ENCODE assay signal across 9 cellular contexts in the genomic region with DNA sequence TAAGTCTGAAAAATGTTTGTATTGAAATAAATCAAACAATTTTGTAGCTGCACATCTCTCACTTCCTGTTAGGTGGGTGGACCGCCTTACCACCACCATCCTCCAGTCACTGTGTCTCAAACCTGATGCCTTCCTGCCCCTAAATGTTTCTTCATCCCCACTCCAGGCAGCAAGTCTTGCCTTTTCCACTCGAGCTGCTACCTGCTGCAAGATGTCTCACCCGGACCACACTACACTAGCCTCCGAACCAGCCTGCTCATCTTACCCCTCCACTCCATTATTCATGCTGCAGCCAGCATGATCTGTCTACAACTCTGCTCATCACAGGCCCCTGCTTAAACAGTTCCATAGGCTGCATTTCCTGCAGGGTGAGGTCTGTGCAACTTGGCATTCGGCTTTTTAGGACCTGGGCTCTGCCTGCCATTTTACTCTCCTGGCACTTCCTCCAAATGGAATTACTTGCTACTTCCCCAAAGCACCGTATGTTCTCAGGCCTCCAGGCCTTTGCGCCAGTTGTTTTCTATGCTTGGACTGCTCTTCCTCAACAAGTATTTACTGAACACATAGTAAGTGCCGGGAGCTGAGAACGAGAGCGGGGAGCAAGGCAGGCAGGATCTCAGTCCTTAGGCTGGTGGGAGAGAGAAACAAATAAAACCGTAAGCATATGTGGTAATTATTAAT. TPM values are rescaled to one million over a fixed set of nuclear protein-coding genes. Genes with fewer than 3 reads are reported as not detected.
A peak's percentile ranks its signal among the peaks of the same experiment; 100 is the strongest.
DNase-seq lines count a peak whose midpoint lies in the region; ATAC-seq and TF ChIP-seq lines count a peak whose summit lies in the region.
"Had no signal": no experiment of that assay in that cellular context is flagged by ENCODE, and none has a peak within 500 bp of the region (broad histone marks: within the 10 kb centered on the region; RNA-seq: fewer than 3 reads in every experiment).

No MANE protein-coding gene starts in this region.

- DNase-seq in Calu3 (no peak), OCI-LY7 (ENCODE audit: low spot score) (no peak), endothelial cell (ENCODE audit: low spot score) (no peak), osteocyte (ENCODE audit: extremely low spot score, unreplicated experiment) (no peak), superior temporal gyrus (ENCODE audit: extremely low spot score) (no peak), kidney glomerular epithelial cell (lab: John Stamatoyannopoulos, UW) (no peak)
- DNase-seq: NCI-H1694 had no signal

- H3K9me3 ChIP-seq in OCI-LY7 (ENCODE audit: low read length) = no peaks in the 10 kb centered on the region

- BruUV-seq in Calu3 (replicated peaks; lab: Mats Ljungman, UMichigan) (TSS peak; percentile 18), OCI-LY7 (replicated peaks; lab: Mats Ljungman, UMichigan) (no TSS peak)

- H3K4me3 Mint-ChIP-seq in Calu3 (ENCODE audit: low read depth, unreplicated experiment) (peak overlapping the region; percentile 58), endothelial cell (ENCODE audit: unreplicated experiment) (peak overlapping the region; percentile 39), osteocyte (ENCODE audit: unreplicated experiment) (peak overlapping the region; percentile 34)

- intact Hi-C loops in Calu3 (cut with micrococcal nuclease; ENCODE audit: unreplicated experiment) (no loop called here), OCI-LY7 (cut with micrococcal nuclease; ENCODE audit: unreplicated experiment) (loop anchor here (5.0 kb wide), 1 partner anchor 103 kb away; no protein-coding TSS in a partner anchor)

- H3K27ac Mint-ChIP-seq in Calu3 (ENCODE audit: unreplicated experiment) = peak overlapping the region; percentile 57
- H3K27ac Mint-ChIP-seq in endothelial cell (ENCODE audit: unreplicated experiment) = peak overlapping the region; percentile 80
- peak overlapping the region; percentile 50 for H3K27ac Mint-ChIP-seq in osteocyte (ENCODE audit: unreplicated experiment)

- POLR2A ChIA-PET in OCI-LY7 (lab: Charles Lee) = no interaction called here

- H3K36me3 Mint-ChIP-seq in Calu3 (ENCODE audit: insufficient read depth, unreplicated experiment) (peaks cover 34% of the 10 kb centered on the region), endothelial cell (ENCODE audit: low read depth, unreplicated experiment) (peaks cover 35% of the 10 kb centered on the region), osteocyte (ENCODE audit: unreplicated experiment) (peaks cover 19% of the 10 kb centered on the region)

- H3K4me1 ChIP-seq in OCI-LY7 (ENCODE audit: insufficient read depth, low read length, poor library complexity, severe bottlenecking) = peaks cover 29% of the 10 kb centered on the region

- peaks cover 34% of the 10 kb centered on the region for H3K4me1 Mint-ChIP-seq in Calu3 (ENCODE audit: low read depth, unreplicated experiment)
- peaks cover 47% of the 10 kb centered on the region for H3K4me1 Mint-ChIP-seq in endothelial cell (ENCODE audit: unreplicated experiment)
- H3K4me1 Mint-ChIP-seq in osteocyte (ENCODE audit: unreplicated experiment) = peaks cover 38% of the 10 kb centered on the region

- H3K9me3 Mint-ChIP-seq in Calu3 (ENCODE audit: low read depth, unreplicated experiment) (no peaks in the 10 kb centered on the region), endothelial cell (ENCODE audit: unreplicated experiment) (no peaks in the 10 kb centered on the region), osteocyte (ENCODE audit: unreplicated experiment) (no peaks in the 10 kb centered on the region)

- no peak overlapping the region for H3K27ac ChIP-seq in OCI-LY7 (ENCODE audit: low read depth, low read length, poor library complexity, severe bottlenecking)

- no peaks in the 10 kb centered on the region for H3K9me2 ChIP-seq in OCI-LY7 (ENCODE audit: insufficient read depth, low read length)

- TF ChIP-seq CTCF in Calu3 (IDR thresholded peaks at IDR 0.05; ENCODE audit: unreplicated experiment) (no peak), OCI-LY7 (conservative IDR thresholded peaks at IDR 0.05; ENCODE audit: low read length) (no peak), endothelial cell (IDR thresholded peaks at IDR 0.05; ENCODE audit: unreplicated experiment) (no peak), osteocyte (IDR thresholded peaks at IDR 0.05) (no peak)

- no peaks in the 10 kb centered on the region for H3K36me3 ChIP-seq in OCI-LY7 (ENCODE audit: insufficient read depth, low read length)

- H3K4me3 ChIP-seq in OCI-LY7 (ENCODE audit: low read depth, low read length, poor library complexity, severe bottlenecking) = no peak overlapping the region

- H3K27me3 Mint-ChIP-seq in Calu3 (ENCODE audit: unreplicated experiment) (no peaks in the 10 kb centered on the region), endothelial cell (ENCODE audit: unreplicated experiment) (peaks cover 18% of the 10 kb centered on the region), osteocyte (ENCODE audit: unreplicated experiment) (no peaks in the 10 kb centered on the region)

- no peak overlapping the region for H3K4me2 ChIP-seq in OCI-LY7 (ENCODE audit: low read length)

- peak overlapping the region; percentile 87 for H2AFZ ChIP-seq in OCI-LY7 (ENCODE audit: low read length)

- no peaks in the 10 kb centered on the region for H3K79me2 ChIP-seq in OCI-LY7 (ENCODE audit: insufficient read depth, low read depth, low read length)

- CTCF ChIA-PET in Calu3 (lab: Charles Lee) (interaction anchor here (1.0 kb wide), 1 partner anchor 17 kb away, joined by 3 read pairs; no protein-coding TSS in a partner anchor), OCI-LY7 (lab: Charles Lee; ENCODE audit: unreplicated experiment) (no interaction called here)

- no peaks in the 10 kb centered on the region for H4K20me1 ChIP-seq in OCI-LY7 (ENCODE audit: insufficient read depth, low read length)

- ATAC-seq in HG03159 (IDR thresholded peaks at IDR 0.05; ENCODE audit: unreplicated experiment) (no peak), SK-N-SH treated with all-trans-retinoic acid at 6 μM for 48 hours (no peak)

TF ChIP-seq in SK-N-SH treated with all-trans-retinoic acid at 6 μM for 48 hours, 23 proteins besides CTCF, POLR2A, EP300 and RAD21 (continues in another document):
- no peak for TF ChIP-seq ZNF70 (CRISPR knock-in tag; IDR thresholded peaks at IDR 0.05)
- no peak for TF ChIP-seq ISL1 (CRISPR knock-in tag; IDR thresholded peaks at IDR 0.05)
- no peak for TF ChIP-seq PPARA (CRISPR knock-in tag; IDR thresholded peaks at IDR 0.05; ENCODE audit: borderline replicate concordance)
- TF ChIP-seq ZNF8 (CRISPR knock-in tag; IDR thresholded peaks at IDR 0.05) = no peak
- no peak for TF ChIP-seq ZC3H10 (CRISPR knock-in tag; IDR thresholded peaks at IDR 0.05)
- TF ChIP-seq GLIS3 (CRISPR knock-in tag; IDR thresholded peaks at IDR 0.05) = no peak
- no peak for TF ChIP-seq TCF4 (CRISPR knock-in tag; IDR thresholded peaks at IDR 0.05; ENCODE audit: borderline replicate concordance)
- TF ChIP-seq PATZ1 (CRISPR knock-in tag; IDR thresholded peaks at IDR 0.05; ENCODE audit: borderline replicate concordance) = no peak
- TF ChIP-seq ESRRG (CRISPR knock-in tag; IDR thresholded peaks at IDR 0.05) = no peak
- TF ChIP-seq ZFP3 (CRISPR knock-in tag; IDR thresholded peaks at IDR 0.05) = no peak

RNA-seq across cellular contexts. Expression of gene SF3A3, which starts 5.2 kb away (rescaled TPM):
- total RNA-seq in Calu3 (2022) (75.3 and 91.7 TPM in 2 replicates), OCI-LY7 (2022) (106 and 133 TPM in 2 replicates), endothelial cell (ENCODE audit: unreplicated experiment) (59.2 TPM), osteocyte (51.4 and 55.3 TPM in 2 replicates)
- total RNA-seq in OCI-LY7 (2014; rRNA removed; shearing (Covaris generic)) = 89.5 and 155 TPM in 2 replicates

RNA-seq across cellular contexts. Expression of gene FHL3, which starts 10.3 kb away (rescaled TPM):
- total RNA-seq in Calu3 (2022) (16.9 and 20.4 TPM in 2 replicates), OCI-LY7 (2022) (1.2 and 1.8 TPM in 2 replicates), endothelial cell (ENCODE audit: unreplicated experiment) (142 TPM), osteocyte (39.1 and 40.4 TPM in 2 replicates)
- 0.21 and 0.63 TPM in 2 replicates for total RNA-seq in OCI-LY7 (2014; rRNA removed; shearing (Covaris generic))

RNA-seq across cellular contexts. Expression of gene UTP11, which starts 17.5 kb away (rescaled TPM):
- total RNA-seq in Calu3 (2022) (38.5 and 43.0 TPM in 2 replicates), OCI-LY7 (2022) (40.1 and 42.1 TPM in 2 replicates), endothelial cell (ENCODE audit: unreplicated experiment) (44.7 TPM), osteocyte (32.6 and 34.4 TPM in 2 replicates)
- 43.8 and 61.1 TPM in 2 replicates for total RNA-seq in OCI-LY7 (2014; rRNA removed; shearing (Covaris generic))

RNA-seq across cellular contexts. Expression of gene INPP5B, which starts 48.2 kb away (rescaled TPM):
- total RNA-seq in Calu3 (2022) (18.0 and 21.5 TPM in 2 replicates), OCI-LY7 (2022) (63.0 and 72.9 TPM in 2 replicates), endothelial cell (ENCODE audit: unreplicated experiment) (18.4 TPM), osteocyte (36.2 and 36.5 TPM in 2 replicates)
- 47.8 and 49.7 TPM in 2 replicates for total RNA-seq in OCI-LY7 (2014; rRNA removed; shearing (Covaris generic))

RNA-seq across cellular contexts. Expression of gene POU3F1, which starts 51.6 kb away (rescaled TPM):
- total RNA-seq in Calu3 (2022) = not detected in 2 replicates
- total RNA-seq in OCI-LY7 (2014; rRNA removed; shearing (Covaris generic)) = 0.08 and 0.13 TPM in 2 replicates
- not detected in 2 replicates for total RNA-seq in OCI-LY7 (2022)
- total RNA-seq in endothelial cell (ENCODE audit: unreplicated experiment) = 1.2 TPM
- total RNA-seq in osteocyte = 1.5 and 1.8 TPM in 2 replicates
